Comparison of ENCODE assay signal across 8 cellular contexts in the genomic region with DNA sequence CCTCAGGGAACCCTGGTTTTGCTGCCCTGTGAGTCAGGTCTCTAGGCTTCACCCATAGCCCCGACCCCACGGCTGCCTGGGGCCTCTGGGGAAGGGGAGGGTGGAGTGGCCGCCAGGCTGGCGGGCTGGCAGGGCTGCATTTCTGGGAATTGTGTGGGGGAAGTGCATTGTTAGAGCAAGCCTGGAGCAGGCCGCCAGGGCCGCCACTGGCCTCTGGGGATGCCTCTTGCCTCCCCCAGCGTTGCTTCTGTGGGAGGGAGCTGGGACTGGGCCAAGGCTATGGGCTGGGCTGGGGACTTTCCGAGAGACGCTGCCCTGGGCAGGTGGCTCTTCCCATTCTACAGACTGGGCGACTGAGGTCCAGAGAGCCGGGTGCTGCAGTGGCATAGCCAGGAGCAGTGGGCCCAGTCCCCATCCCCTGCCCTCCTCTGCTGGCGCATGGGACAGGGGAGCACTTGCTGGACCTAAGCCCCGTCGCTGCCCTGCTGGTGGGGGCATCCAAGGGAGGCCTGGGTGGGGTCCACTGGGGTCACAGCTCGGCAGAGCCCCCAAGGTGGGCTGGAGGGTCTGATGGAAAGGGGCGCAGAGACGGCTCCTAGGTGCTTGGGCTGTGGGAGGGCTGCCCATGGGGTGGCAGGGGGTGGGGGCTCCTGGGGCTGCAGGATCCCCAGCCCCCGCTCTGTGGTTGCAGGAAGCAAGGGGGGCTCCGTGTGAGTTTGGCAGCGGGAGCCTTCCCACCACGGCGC. TPM values are rescaled to one million over a fixed set of nuclear protein-coding genes. Genes with fewer than 3 reads are reported as not detected.
DNase-seq lines count a peak whose midpoint lies in the region; ATAC-seq and TF ChIP-seq lines count a peak whose summit lies in the region.
"Had no signal": no experiment of that assay in that cellular context is flagged by ENCODE, and none has a peak within 500 bp of the region (broad histone marks: within the 10 kb centered on the region; RNA-seq: fewer than 3 reads in every experiment).

No MANE protein-coding gene starts in this region.

- DNase-seq in BE2C (peak; percentile 87), RPMI7951 (ENCODE audit: low read depth) (peak; percentile 43), left lobe of liver (ENCODE audit: low spot score) (no peak), anterior cingulate cortex (lab: John Stamatoyannopoulos, UW) (no peak), NOMO-1 (lab: John Stamatoyannopoulos, UW; ENCODE audit: unreplicated experiment in 2 of 2) (no peak)
- no peak for DNase-seq in activated T-helper 1 cell treated with anti-CD3 and anti-CD28 coated beads, Interleukin-12 subunit alpha, Interleukin-12 subunit beta, Interleukin-2, Interleukin-4 antibody, amounts not matched to agents 30 ng/mL and 10 ng/mL and 1 ng/mL, durations not matched to agents 14 hours and 24 hours and 36 hours (ENCODE audit: low spot score)
- DNase-seq: SIG-M5 had no signal

- peaks cover 16% of the 10 kb centered on the region for H3K4me1 Mint-ChIP-seq in activated T-helper 1 cell treated with anti-CD3 and anti-CD28 coated beads, Interleukin-12 subunit alpha, Interleukin-12 subunit beta, Interleukin-2, Interleukin-4 antibody, amounts not matched to agents 30 ng/mL and 10 ng/mL and 1 ng/mL, durations not matched to agents 14 hours and 24 hours and 36 hours (ENCODE audit: low read depth)

- no peaks in the 10 kb centered on the region for H3K36me3 ChIP-seq in BE2C

- H3K4me3 Mint-ChIP-seq in activated T-helper 1 cell treated with anti-CD3 and anti-CD28 coated beads, Interleukin-12 subunit alpha, Interleukin-12 subunit beta, Interleukin-2, Interleukin-4 antibody, amounts not matched to agents 30 ng/mL and 10 ng/mL and 1 ng/mL, durations not matched to agents 14 hours and 24 hours and 36 hours = no peak overlapping the region
- H3K4me3 Mint-ChIP-seq: dendritic cell treated with granulocyte-macrophage colony-stimulating factor and Interleukin-4, amounts not matched to agents 40 ng/mL and 50 ng/mL, for 4 days had no signal

- H3K36me3 Mint-ChIP-seq in activated T-helper 1 cell treated with anti-CD3 and anti-CD28 coated beads, Interleukin-12 subunit alpha, Interleukin-12 subunit beta, Interleukin-2, Interleukin-4 antibody, amounts not matched to agents 30 ng/mL and 10 ng/mL and 1 ng/mL, durations not matched to agents 14 hours and 24 hours and 36 hours (ENCODE audit: low read depth) = no peaks in the 10 kb centered on the region

- peaks cover 2% of the 10 kb centered on the region for H3K27me3 Mint-ChIP-seq in activated T-helper 1 cell treated with anti-CD3 and anti-CD28 coated beads, Interleukin-12 subunit alpha, Interleukin-12 subunit beta, Interleukin-2, Interleukin-4 antibody, amounts not matched to agents 30 ng/mL and 10 ng/mL and 1 ng/mL, durations not matched to agents 14 hours and 24 hours and 36 hours (ENCODE audit: insufficient read depth)

- no peaks in the 10 kb centered on the region for H3K9me3 ChIP-seq in BE2C

- no peak overlapping the region for H3K27ac Mint-ChIP-seq in activated T-helper 1 cell treated with anti-CD3 and anti-CD28 coated beads, Interleukin-12 subunit alpha, Interleukin-12 subunit beta, Interleukin-2, Interleukin-4 antibody, amounts not matched to agents 30 ng/mL and 10 ng/mL and 1 ng/mL, durations not matched to agents 14 hours and 24 hours and 36 hours
- H3K27ac Mint-ChIP-seq: dendritic cell treated with granulocyte-macrophage colony-stimulating factor and Interleukin-4, amounts not matched to agents 40 ng/mL and 50 ng/mL, for 4 days had no signal

- no peaks in the 10 kb centered on the region for H3K27me3 ChIP-seq in BE2C

- no peak for TF ChIP-seq CTCF in BE2C (IDR thresholded peaks at IDR 0.05; ENCODE audit: low read depth, low read length)

- no peak overlapping the region for H3K4me3 ChIP-seq in BE2C (ENCODE audit: low read depth, low read length)

- peaks cover 48% of the 10 kb centered on the region for H3K4me1 ChIP-seq in BE2C

- no peaks in the 10 kb centered on the region for H3K9me3 Mint-ChIP-seq in activated T-helper 1 cell treated with anti-CD3 and anti-CD28 coated beads, Interleukin-12 subunit alpha, Interleukin-12 subunit beta, Interleukin-2, Interleukin-4 antibody, amounts not matched to agents 30 ng/mL and 10 ng/mL and 1 ng/mL, durations not matched to agents 14 hours and 24 hours and 36 hours
- H3K9me3 Mint-ChIP-seq: dendritic cell treated with granulocyte-macrophage colony-stimulating factor and Interleukin-4, amounts not matched to agents 40 ng/mL and 50 ng/mL, for 4 days had no signal

- intact Hi-C loops in activated T-helper 1 cell treated with anti-CD3 and anti-CD28 coated beads, Interleukin-12 subunit alpha, Interleukin-12 subunit beta, Interleukin-2, Interleukin-4 antibody, amounts not matched to agents 30 ng/mL and 10 ng/mL and 1 ng/mL, durations not matched to agents 14 hours and 24 hours and 36 hours (cut with micrococcal nuclease) = loop anchor here (5.0 kb wide), 1 partner anchor 269 kb away; no protein-coding TSS in a partner anchor

- ATAC-seq in left lobe of liver = peak; percentile 11

RNA-seq across cellular contexts. Expression of gene SOX18, which starts 6.6 kb away (rescaled TPM):
- polyA plus RNA-seq in BE2C (2012; ENCODE audit: insufficient read depth, insufficient read length, low read depth) = 54.0 TPM
- total RNA-seq in RPMI7951 (2014; rRNA removed; shearing (Covaris generic)) = 0.12 and 0.20 TPM in 2 replicates
- 8.1 TPM for total RNA-seq in left lobe of liver
- total RNA-seq in activated T-helper 1 cell treated with anti-CD3 and anti-CD28 coated beads, Interleukin-12 subunit alpha, Interleukin-12 subunit beta, Interleukin-2, Interleukin-4 antibody, amounts not matched to agents 30 ng/mL and 10 ng/mL and 1 ng/mL, durations not matched to agents 14 hours and 24 hours and 36 hours = 1.3 TPM in 2 replicates

RNA-seq across cellular contexts. Expression of gene TCEA2, which starts 6.9 kb away (rescaled TPM):
- 202 TPM for polyA plus RNA-seq in BE2C (2012; ENCODE audit: insufficient read depth, insufficient read length, low read depth)
- total RNA-seq in RPMI7951 (2014; rRNA removed; shearing (Covaris generic)) = 28.2 and 34.2 TPM in 2 replicates
- total RNA-seq in left lobe of liver = 49.2 TPM
- total RNA-seq in activated T-helper 1 cell treated with anti-CD3 and anti-CD28 coated beads, Interleukin-12 subunit alpha, Interleukin-12 subunit beta, Interleukin-2, Interleukin-4 antibody, amounts not matched to agents 30 ng/mL and 10 ng/mL and 1 ng/mL, durations not matched to agents 14 hours and 24 hours and 36 hours = 33.8 TPM in 2 replicates

RNA-seq across cellular contexts. Expression of gene C20orf204, which starts 20.1 kb away (rescaled TPM):
- polyA plus RNA-seq in BE2C (2012; ENCODE audit: insufficient read depth, insufficient read length, low read depth) = 20.3 TPM
- 0.36 and 1.7 TPM in 2 replicates for total RNA-seq in RPMI7951 (2014; rRNA removed; shearing (Covaris generic))
- total RNA-seq in left lobe of liver = 0.68 TPM
- total RNA-seq in activated T-helper 1 cell treated with anti-CD3 and anti-CD28 coated beads, Interleukin-12 subunit alpha, Interleukin-12 subunit beta, Interleukin-2, Interleukin-4 antibody, amounts not matched to agents 30 ng/mL and 10 ng/mL and 1 ng/mL, durations not matched to agents 14 hours and 24 hours and 36 hours = 5.4 and 6.1 TPM in 2 replicates

RNA-seq across cellular contexts. Expression of gene RGS19, which starts 23.3 kb away (rescaled TPM):
- 31.1 TPM for polyA plus RNA-seq in BE2C (2012; ENCODE audit: insufficient read depth, insufficient read length, low read depth)
- total RNA-seq in RPMI7951 (2014; rRNA removed; shearing (Covaris generic)) = 18.9 and 22.0 TPM in 2 replicates
- total RNA-seq in left lobe of liver = 4.6 TPM
- 54.7 and 55.9 TPM in 2 replicates for total RNA-seq in activated T-helper 1 cell treated with anti-CD3 and anti-CD28 coated beads, Interleukin-12 subunit alpha, Interleukin-12 subunit beta, Interleukin-2, Interleukin-4 antibody, amounts not matched to agents 30 ng/mL and 10 ng/mL and 1 ng/mL, durations not matched to agents 14 hours and 24 hours and 36 hours

RNA-seq across cellular contexts. Expression of gene OPRL1, which starts 23.8 kb away (rescaled TPM):
- polyA plus RNA-seq in BE2C (2012; ENCODE audit: insufficient read depth, insufficient read length, low read depth) = 2.7 TPM
- 0.29 and 0.84 TPM in 2 replicates for total RNA-seq in RPMI7951 (2014; rRNA removed; shearing (Covaris generic))
- total RNA-seq in left lobe of liver = 0.15 TPM
- 0.16 and 0.20 TPM in 2 replicates for total RNA-seq in activated T-helper 1 cell treated with anti-CD3 and anti-CD28 coated beads, Interleukin-12 subunit alpha, Interleukin-12 subunit beta, Interleukin-2, Interleukin-4 antibody, amounts not matched to agents 30 ng/mL and 10 ng/mL and 1 ng/mL, durations not matched to agents 14 hours and 24 hours and 36 hours

Comparison
In these comparisons a context has a peak if more than half of its experiments do, and no peak if none do; other contexts are left out.
1. DNase-seq: peak in BE2C (single experiment) and RPMI7951 (single experiment); none in left lobe of liver (single experiment), anterior cingulate cortex (0 of 58), activated T-helper 1 cell treated with anti-CD3 and anti-CD28 coated beads, Interleukin-12 subunit alpha, Interleukin-12 subunit beta, Interleukin-2, Interleukin-4 antibody, amounts not matched to agents 30 ng/mL and 10 ng/mL and 1 ng/mL, durations not matched to agents 14 hours and 24 hours and 36 hours (single experiment) and NOMO-1 (0 of 2).